ENCODE assay signal across 8 cellular contexts in the genomic region with DNA sequence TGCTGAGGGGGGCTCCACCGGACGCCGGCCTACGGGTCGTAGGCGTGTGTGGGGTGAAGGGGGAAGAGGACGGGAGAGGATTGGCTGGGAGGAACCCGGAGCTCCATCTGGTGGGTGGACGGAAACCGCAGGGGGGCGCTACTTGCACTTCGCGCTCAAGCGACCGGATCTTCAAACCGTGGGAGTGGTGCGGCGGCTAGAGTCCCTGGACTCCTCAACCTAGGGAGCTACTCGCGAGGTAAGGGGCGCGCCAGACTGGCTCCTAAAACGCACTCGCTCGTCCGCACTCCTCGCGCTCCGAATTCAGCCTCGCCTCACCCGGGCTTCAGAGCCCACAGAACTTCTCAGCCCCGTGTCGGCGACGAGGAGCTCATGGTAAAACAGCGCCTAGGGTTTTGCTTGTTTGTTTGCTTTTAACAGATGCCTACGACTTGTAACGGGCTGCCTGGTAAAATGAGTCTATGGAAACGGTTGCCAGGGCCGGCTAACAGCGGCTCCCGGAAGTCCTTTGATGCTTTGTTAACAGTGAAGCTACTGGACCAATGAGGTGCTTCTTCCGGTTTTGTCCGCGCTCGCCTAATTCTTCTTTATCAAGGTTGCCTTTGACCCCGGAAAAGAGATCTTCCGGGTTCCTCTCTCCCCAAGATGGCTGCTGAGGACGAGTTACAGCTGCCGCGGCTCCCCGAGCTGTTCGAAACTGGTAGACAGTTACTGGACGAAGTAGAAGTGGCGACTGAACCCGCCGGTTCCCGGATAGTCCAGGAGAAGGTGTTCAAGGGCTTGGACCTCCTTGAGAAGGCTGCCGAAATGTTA. TPM values are rescaled to one million over a fixed set of nuclear protein-coding genes. Genes with fewer than 3 reads are reported as not detected.
DNase-seq lines count a peak whose midpoint lies in the region; ATAC-seq and TF ChIP-seq lines count a peak whose summit lies in the region.

A gene (plus strand): TSS at position 145 of the 813 bp plus-strand sequence. CDS start 501 bp downstream, at position 646.

- POLR2A ChIA-PET in OCI-LY7 (lab: Charles Lee), result interaction anchor here (0.6 to 1.5 kb wide), 11 partner anchors 9 to 1430 kb away, joined by 3 to 6 read pairs (median 3); a partner anchor contains a TSS

- H3K9me3 ChIP-seq in OCI-LY7 (ENCODE audit: low read length), result no peaks in the 10 kb centered on the region
- no peaks in the 10 kb centered on the region for H3K9me3 ChIP-seq in mucosa of descending colon

- H3K4me3 ChIP-seq in OCI-LY7 (ENCODE audit: low read depth, low read length, poor library complexity, severe bottlenecking), result peak within 1 kb of the TSS; percentile 82
- peak within 1 kb of the TSS; percentile 71 for H3K4me3 ChIP-seq in epithelial cell of esophagus (ENCODE audit: low read length)
- peak within 1 kb of the TSS; percentile 30 for H3K4me3 ChIP-seq in mucosa of descending colon

- intact Hi-C loops in OCI-LY7 (cut with micrococcal nuclease; ENCODE audit: unreplicated experiment) (loop anchor here (2.0 to 5.0 kb wide), 3 partner anchors 101 to 629 kb away; a partner anchor contains a TSS), mucosa of descending colon (cut with DNase I, micrococcal nuclease) (no loop called here)

- peaks cover 33% of the 10 kb centered on the region for H3K36me3 ChIP-seq in OCI-LY7 (ENCODE audit: insufficient read depth, low read length)
- no peaks in the 10 kb centered on the region for H3K36me3 ChIP-seq in mucosa of descending colon (ENCODE audit: low read depth)

- H3K79me2 ChIP-seq in OCI-LY7 (ENCODE audit: insufficient read depth, low read depth, low read length), result peaks cover 25% of the 10 kb centered on the region

- H3K4me1 ChIP-seq in OCI-LY7 (ENCODE audit: insufficient read depth, low read length, poor library complexity, severe bottlenecking) (peaks cover 24% of the 10 kb centered on the region), mucosa of descending colon (ENCODE audit: low read depth) (peaks cover 5% of the 10 kb centered on the region)

- CTCF ChIA-PET in OCI-LY7 (lab: Charles Lee; ENCODE audit: unreplicated experiment), result interaction anchor here (1.1 to 1.4 kb wide), 2 partner anchors 158 to 630 kb away, joined by 4 read pairs; a partner anchor contains a TSS

- H3K9me2 ChIP-seq in OCI-LY7 (ENCODE audit: insufficient read depth, low read length), result no peaks in the 10 kb centered on the region

- peak; percentile 88 for DNase-seq in DMS 273 treated with DMSO at 0.1 percent for 48 hours (lab: John Stamatoyannopoulos, UW)
- DNase-seq in HuH-7 (ENCODE audit: low spot score), result peak; percentile 90
- peak; percentile 90 for DNase-seq in OCI-LY7 (ENCODE audit: low spot score)
- DNase-seq in activated T-cell treated with anti-CD3 and anti-CD28 coated beads for 1 hour (ENCODE audit: low read depth), result peak; percentile 54
- peak; percentile 86 for DNase-seq in epithelial cell of esophagus (ENCODE audit: low read depth)
- peak; percentile 83 to 88 (median 85) for DNase-seq in mucosa of descending colon
- peak; percentile 60 for DNase-seq in stimulated activated CD8-positive, alpha-beta memory T cell treated with anti-CD3 and anti-CD28 coated beads, Interleukin-4, amount 100 ng/mL, for 24 hours (ENCODE audit: low read depth)

- TF ChIP-seq CTCF in OCI-LY7 (conservative IDR thresholded peaks at IDR 0.05; ENCODE audit: low read length), result peak; percentile 77
- peak; percentile 52 for TF ChIP-seq CTCF in epithelial cell of esophagus (IDR thresholded peaks at IDR 0.05; ENCODE audit: insufficient read depth, low read depth, low read length, missing control alignments)
- TF ChIP-seq CTCF in mucosa of descending colon (IDR thresholded peaks at IDR 0.05), result peak; percentile 20

- H3K27ac ChIP-seq in OCI-LY7 (ENCODE audit: low read depth, low read length, poor library complexity, severe bottlenecking), result peak within 1 kb of the TSS; percentile 98

- no peaks in the 10 kb centered on the region; the same call in 1 of the 2 replicates for H4K20me1 ChIP-seq in OCI-LY7 (ENCODE audit: insufficient read depth, low read length)

- no TSS peak for BruUV-seq in OCI-LY7 (replicated peaks; lab: Mats Ljungman, UMichigan)

- ATAC-seq in GM21515 (IDR thresholded peaks at IDR 0.05; ENCODE audit: unreplicated experiment) (peak; percentile 93), mucosa of descending colon (peak; percentile 91)

- H3K4me2 ChIP-seq in OCI-LY7 (ENCODE audit: low read length), result peak within 1 kb of the TSS; percentile 84

- H2AFZ ChIP-seq in OCI-LY7 (ENCODE audit: low read length), result peak within 1 kb of the TSS; percentile 94; the same call in 1 of the 2 replicates

RNA-seq across cellular contexts. Expression of the gene that starts here (rescaled TPM):
- total RNA-seq in OCI-LY7 (2014; rRNA removed; shearing (Covaris generic)), result 47.2 and 60.0 TPM in 2 replicates
- total RNA-seq in OCI-LY7 (2022), result 60.5 and 61.7 TPM in 2 replicates
- total RNA-seq in mucosa of descending colon, result 10 to 100 TPM; 51.8 to 78.4 (median 69.7) TPM

Comparison
In these comparisons a context has a peak if more than half of its experiments do, and no peak if none do; other contexts are left out.
1. Peak in every context shown above with its lines: DNase-seq, ATAC-seq, H3K4me3 ChIP-seq and H3K27ac ChIP-seq.
2. H3K4me3 ChIP-seq: peak in every context shown above with its lines; median percentile 82 in OCI-LY7; 71 in epithelial cell of esophagus; 30 in mucosa of descending colon.
3. CTCF ChIP-seq: peak in every context shown above with its lines; median percentile 77 in OCI-LY7; 52 in epithelial cell of esophagus; 20 in mucosa of descending colon.